23 cellular contexts compared by ENCODE assay signal in the genomic region with DNA sequence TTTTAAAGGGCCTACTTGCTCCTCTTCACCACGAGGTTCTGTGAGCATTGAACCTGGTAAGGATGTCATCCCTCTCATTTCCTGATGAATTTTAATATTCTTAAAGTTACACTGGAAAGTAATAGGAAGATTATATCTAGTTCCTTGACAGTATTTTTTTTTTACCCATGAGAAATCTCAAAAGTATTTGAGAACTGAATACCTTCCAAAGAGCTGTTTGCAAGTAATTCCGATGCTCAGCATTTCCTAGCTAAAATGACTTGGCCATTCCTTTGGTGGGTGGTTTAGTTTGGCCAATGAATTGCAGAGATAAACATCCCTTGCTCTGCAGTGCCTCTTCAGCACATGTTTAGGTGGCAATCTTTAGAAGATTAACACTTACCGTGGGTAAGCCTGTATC.
"Had no signal": no experiment of that assay in that cellular context is flagged by ENCODE, and none has a peak within 500 bp of the region (broad histone marks: within the 10 kb centered on the region; RNA-seq: fewer than 3 reads in every experiment).

No MANE protein-coding gene starts in this region.

- H3K9me3 Mint-ChIP-seq: activated B cell treated with CpG ODN at 0.5 μM for 24 hours; activated naive CD8-positive, alpha-beta T cell treated with anti-CD3 and anti-CD28 coated beads for 36 hours; activated T-cell treated with anti-CD3 and anti-CD28 coated beads, Interleukin-2, amount 50 U/mL, for 4 hours; activated T-helper 2 cell treated with anti-CD3 and anti-CD28 coated beads, Interferon-gamma antibody, Interleukin-2, Interleukin-4, amounts not matched to agents 10 μg/mL and 5 μg/mL and 100 μg/mL, durations not matched to agents 14 hours and 24 hours and 36 hours; central memory CD8-positive, alpha-beta T cell; endodermal cell; natural killer cell; stimulated activated naive CD8-positive, alpha-beta T cell treated with anti-CD3 and anti-CD28 coated beads, Interleukin-15, Interleukin-2, amounts not matched to agents 100 ng/mL and 50 ng/mL, for 24 hours had no signal

- H3K9me3 ChIP-seq: colonic mucosa, prostate gland, right atrium auricular region, transverse colon had no signal

- H3K36me3 Mint-ChIP-seq: activated naive CD8-positive, alpha-beta T cell treated with anti-CD3 and anti-CD28 coated beads for 36 hours; natural killer cell had no signal

- H3K27me3 ChIP-seq: colonic mucosa, right atrium auricular region, transverse colon had no signal

- H3K4me1 ChIP-seq: colonic mucosa, prostate gland, right atrium auricular region had no signal

- DNase-seq: activated B cell treated with CpG ODN at 0.5 μM for 24 hours; activated CD4-positive, alpha-beta T cell treated with anti-CD3 and anti-CD28 coated beads for 36 hours; activated CD4-positive, alpha-beta T cell treated with anti-CD3 and anti-CD28 coated beads, Interleukin-2, amount 50 U/mL, for 48 hours; activated CD8-positive, alpha-beta memory T cell treated with anti-CD3 and anti-CD28 coated beads, Interleukin-2, amount 50 U/mL, for 48 hours; activated naive CD4-positive, alpha-beta T cell treated with Interleukin-2 at 50 U/mL for 16 hours; activated naive CD8-positive, alpha-beta T cell treated with anti-CD3 and anti-CD28 coated beads for 36 hours; activated T-cell treated with anti-CD3 and anti-CD28 coated beads, Interleukin-2, amount 50 U/mL, for 4 hours; colonic mucosa; endodermal cell; hippocampal formation; left ventricle myocardium superior; mammary epithelial cell; midbrain; natural killer cell; stimulated activated CD4-positive, alpha-beta T cell treated with anti-CD3 and anti-CD28 coated beads, Interleukin-4, amount 100 ng/mL, for 4 hours; T-helper 17 cell; transverse colon had no signal

- H3K4me3 ChIP-seq: colonic mucosa, prostate gland, right atrium auricular region, transverse colon had no signal

- H3K27ac Mint-ChIP-seq: activated B cell treated with CpG ODN at 0.5 μM for 24 hours; activated CD4-positive, alpha-beta T cell treated with anti-CD3 and anti-CD28 coated beads for 36 hours; activated naive CD8-positive, alpha-beta T cell treated with anti-CD3 and anti-CD28 coated beads for 36 hours; activated T-helper 2 cell treated with anti-CD3 and anti-CD28 coated beads, Interferon-gamma antibody, Interleukin-2, Interleukin-4, amounts not matched to agents 10 μg/mL and 5 μg/mL and 100 μg/mL, durations not matched to agents 14 hours and 24 hours and 36 hours; endodermal cell; natural killer cell; stimulated activated naive CD8-positive, alpha-beta T cell treated with anti-CD3 and anti-CD28 coated beads, Interleukin-15, Interleukin-2, amounts not matched to agents 100 ng/mL and 50 ng/mL, for 24 hours; T-helper 17 cell had no signal

- H3K27ac ChIP-seq: colonic mucosa, epithelial cell of prostate, prostate gland, right atrium auricular region had no signal

- H3K4me3 Mint-ChIP-seq: activated B cell treated with CpG ODN at 0.5 μM for 24 hours; activated CD4-positive, alpha-beta T cell treated with anti-CD3 and anti-CD28 coated beads for 36 hours; activated naive CD8-positive, alpha-beta T cell treated with anti-CD3 and anti-CD28 coated beads for 36 hours; activated T-cell treated with anti-CD3 and anti-CD28 coated beads, Interleukin-2, amount 50 U/mL, for 4 hours; central memory CD8-positive, alpha-beta T cell; endodermal cell; natural killer cell; stimulated activated naive CD8-positive, alpha-beta T cell treated with anti-CD3 and anti-CD28 coated beads, Interleukin-15, Interleukin-2, amounts not matched to agents 100 ng/mL and 50 ng/mL, for 24 hours; T-helper 17 cell had no signal

- H3K27me3 Mint-ChIP-seq: activated B cell treated with CpG ODN at 0.5 μM for 24 hours; activated CD4-positive, alpha-beta T cell treated with anti-CD3 and anti-CD28 coated beads for 36 hours; activated naive CD8-positive, alpha-beta T cell treated with anti-CD3 and anti-CD28 coated beads for 36 hours; central memory CD8-positive, alpha-beta T cell; stimulated activated naive CD8-positive, alpha-beta T cell treated with anti-CD3 and anti-CD28 coated beads, Interleukin-15, Interleukin-2, amounts not matched to agents 100 ng/mL and 50 ng/mL, for 24 hours; T-helper 17 cell had no signal

- ATAC-seq: activated CD4-positive, alpha-beta T cell treated with anti-CD3 and anti-CD28 coated beads for 36 hours; activated T-cell treated with anti-CD3 and anti-CD28 coated beads, Interleukin-2, amount 50 U/mL, for 4 hours; left ventricle myocardium superior; natural killer cell; T-helper 17 cell had no signal

- H3K36me3 ChIP-seq: colonic mucosa, prostate gland, right atrium auricular region, transverse colon had no signal

- H3K4me1 Mint-ChIP-seq: activated B cell treated with CpG ODN at 0.5 μM for 24 hours; activated CD4-positive, alpha-beta T cell treated with anti-CD3 and anti-CD28 coated beads for 36 hours; activated naive CD8-positive, alpha-beta T cell treated with anti-CD3 and anti-CD28 coated beads for 36 hours; central memory CD8-positive, alpha-beta T cell; endodermal cell; natural killer cell; T-helper 17 cell had no signal
